1 cellular context compared by ENCODE assay signal in genomic region chr13:106562301-106562700, GRCh38.
TF ChIP-seq lines count a peak whose summit lies in the region.

No MANE protein-coding gene starts in this region.

TF ChIP-seq in IMR-90, 13 proteins besides CTCF, POLR2A, EP300 and RAD21:
- no peak for TF ChIP-seq CHD1 (IDR thresholded peaks at IDR 0.05; ENCODE audit: low read depth, low read length)
- TF ChIP-seq SMC3 (IDR thresholded peaks at IDR 0.05; ENCODE audit: low read depth, low read length), result no peak
- TF ChIP-seq CEBPB (IDR thresholded peaks at IDR 0.05; ENCODE audit: low read depth, low read length), result no peak
- TF ChIP-seq NFE2L2 (IDR thresholded peaks at IDR 0.05; ENCODE audit: low read depth, low read length), result no peak
- no peak for TF ChIP-seq MAFK (IDR thresholded peaks at IDR 0.05; ENCODE audit: low read depth, low read length)
- TF ChIP-seq USF2 (IDR thresholded peaks at IDR 0.05; ENCODE audit: low read depth, low read length), result no peak
- TF ChIP-seq MXI1 (IDR thresholded peaks at IDR 0.05; ENCODE audit: borderline replicate concordance, low read depth, low read length), result no peak
- no peak for TF ChIP-seq FOS (IDR thresholded peaks at IDR 0.05; ENCODE audit: low read depth, low read length)
- TF ChIP-seq BHLHE40 (IDR thresholded peaks at IDR 0.05; ENCODE audit: low read depth, low read length), result no peak
- TF ChIP-seq RFX5 (IDR thresholded peaks at IDR 0.05; ENCODE audit: low read depth, low read length), result no peak
- TF ChIP-seq ELK1 (IDR thresholded peaks at IDR 0.05; ENCODE audit: borderline replicate concordance, low read depth, low read length), result no peak
- TF ChIP-seq MAZ (IDR thresholded peaks at IDR 0.05; ENCODE audit: borderline replicate concordance, low read depth, low read length), result no peak
- no peak for TF ChIP-seq RCOR1 (IDR thresholded peaks at IDR 0.05; ENCODE audit: insufficient replicate concordance, low read length)
